ENCODE assay signal across 30 cellular contexts in the genomic region with DNA sequence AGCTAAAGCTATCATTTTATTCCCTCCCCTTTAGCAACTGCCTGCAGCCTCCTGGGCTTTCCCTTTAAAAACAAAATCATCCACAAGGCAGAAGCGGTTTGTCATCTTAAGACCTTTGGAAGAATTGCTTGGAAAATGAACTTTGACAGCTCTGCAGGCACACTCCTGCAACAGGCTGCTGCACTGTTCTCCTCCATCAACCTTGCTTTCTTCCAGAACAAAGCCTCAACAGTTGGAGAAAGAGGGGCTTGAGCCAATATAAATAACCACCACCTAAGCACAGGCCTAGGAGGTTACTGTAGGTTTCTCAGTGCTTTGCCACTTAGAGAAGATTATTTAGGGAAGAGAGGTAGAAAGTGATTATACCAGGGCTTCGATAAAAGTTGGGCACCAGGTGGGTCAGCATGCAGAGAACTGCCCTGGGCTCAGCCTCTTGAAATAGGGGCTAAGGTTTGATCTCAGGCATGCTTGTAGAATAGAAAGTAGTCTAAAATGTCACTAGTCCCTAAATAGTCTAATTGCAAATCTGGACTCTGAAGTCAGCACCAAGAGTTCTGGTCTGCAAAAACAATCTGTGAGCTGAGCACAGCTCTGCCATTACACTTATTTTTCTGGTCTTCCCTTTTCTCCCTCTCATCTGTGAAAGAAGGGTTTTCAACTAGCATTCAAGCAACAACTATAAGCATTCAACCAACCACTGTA.
DNase-seq lines count a peak whose midpoint lies in the region; ATAC-seq and TF ChIP-seq lines count a peak whose summit lies in the region.
"Had no signal": no experiment of that assay in that cellular context is flagged by ENCODE, and none has a peak within 500 bp of the region (broad histone marks: within the 10 kb centered on the region; RNA-seq: fewer than 3 reads in every experiment).

No MANE protein-coding gene starts in this region.

- no peaks in the 10 kb centered on the region for H3K36me3 Mint-ChIP-seq in brain
- no peaks in the 10 kb centered on the region for H3K36me3 Mint-ChIP-seq in activated CD8-positive, alpha-beta memory T cell treated with anti-CD3 and anti-CD28 coated beads, Interleukin-2, amount 10 ng/mL, durations not matched to agents 7 days and 5 days
- H3K36me3 Mint-ChIP-seq in glutamatergic neuron (ENCODE audit: unreplicated experiment), result no peaks in the 10 kb centered on the region
- H3K36me3 Mint-ChIP-seq: CD8-positive, alpha-beta memory T cell had no signal

- H3K4me1 ChIP-seq in BLaER1 treated with 17β-estradiol and CSF1 and Interleukin-3, amounts not matched to agents 10 nM and 100 nM, result peaks cover 37 to 93% (median 85%) of the 10 kb centered on the region in 10 experiments
- no peaks in the 10 kb centered on the region for H3K4me1 ChIP-seq in MM.1S (ENCODE audit: low read length)
- H3K4me1 ChIP-seq: colonic mucosa had no signal

- no peak overlapping the region for H3K4me3 ChIP-seq in BLaER1 treated with 17β-estradiol and CSF1 and Interleukin-3, amounts not matched to agents 10 nM and 100 nM
- H3K4me3 ChIP-seq in MM.1S (ENCODE audit: low read length), result no peak overlapping the region
- H3K4me3 ChIP-seq in neural cell (ENCODE audit: low read length), result no peak overlapping the region
- H3K4me3 ChIP-seq: colonic mucosa, SK-N-MC, smooth muscle cell had no signal

- no peaks in the 10 kb centered on the region for H3K79me2 ChIP-seq in MM.1S (ENCODE audit: low read length)
- no peaks in the 10 kb centered on the region for H3K79me2 ChIP-seq in neural cell (replicated peaks; ENCODE audit: insufficient read depth, low read length)

- H3F3A ChIP-seq in MM.1S (ENCODE audit: insufficient read depth, low read length) (no peaks in the 10 kb centered on the region), neural cell (ENCODE audit: insufficient read depth, low read length, poor library complexity, severe bottlenecking) (no peaks in the 10 kb centered on the region)

- H3K9me3 ChIP-seq in BLaER1 treated with 17β-estradiol and CSF1 and Interleukin-3, amounts not matched to agents 10 nM and 100 nM (replicated peaks in 1 of 11), result peaks cover 0 to 22% (median 9%) of the 10 kb centered on the region in 11 experiments; a peak in 10 of 22 replicates
- H3K9me3 ChIP-seq in MM.1S (replicated peaks; ENCODE audit: insufficient read depth, low read length) (no peaks in the 10 kb centered on the region), neural cell (ENCODE audit: low read length) (no peaks in the 10 kb centered on the region)
- H3K9me3 ChIP-seq: colonic mucosa had no signal

- no peaks in the 10 kb centered on the region for H4K20me1 ChIP-seq in BLaER1 treated with 17β-estradiol and CSF1 and Interleukin-3, amounts not matched to agents 10 nM and 100 nM
- no peaks in the 10 kb centered on the region for H4K20me1 ChIP-seq in MM.1S (ENCODE audit: insufficient read depth, low read length)
- no peaks in the 10 kb centered on the region for H4K20me1 ChIP-seq in neural cell (ENCODE audit: insufficient read depth)

- no peak for TF ChIP-seq EP300 in neural cell (conservative IDR thresholded peaks at IDR 0.05; ENCODE audit: poor library complexity, severe bottlenecking)

- CTCF ChIA-PET in activated CD8-positive, alpha-beta memory T cell treated with anti-CD3 and anti-CD28 coated beads, Interleukin-2, amount 10 ng/mL, durations not matched to agents 7 days and 5 days (lab: Charles Lee), result no interaction called here

- H2AFZ ChIP-seq in MM.1S (ENCODE audit: low read length) (0 out of 2 replicates have a peak overlapping the region, but pooled peaks have one; percentile 10), neural cell (ENCODE audit: low read depth, low read length) (no peak overlapping the region)

- H3K36me3 ChIP-seq in BLaER1 treated with 17β-estradiol and CSF1 and Interleukin-3, amounts not matched to agents 10 nM and 100 nM, result no peaks in the 10 kb centered on the region
- H3K36me3 ChIP-seq in MM.1S (replicated peaks; ENCODE audit: insufficient read depth, low read length), result no peaks in the 10 kb centered on the region
- H3K36me3 ChIP-seq in neural cell (ENCODE audit: insufficient read depth, low read length), result no peaks in the 10 kb centered on the region
- H3K36me3 ChIP-seq: colonic mucosa had no signal

- H3K4me1 Mint-ChIP-seq in brain, result peaks cover 62% of the 10 kb centered on the region
- H3K4me1 Mint-ChIP-seq in activated CD8-positive, alpha-beta memory T cell treated with anti-CD3 and anti-CD28 coated beads, Interleukin-2, amount 10 ng/mL, durations not matched to agents 7 days and 5 days, result peaks cover 2% of the 10 kb centered on the region
- H3K4me1 Mint-ChIP-seq in glutamatergic neuron (ENCODE audit: low read depth, unreplicated experiment), result peaks cover 15% of the 10 kb centered on the region
- H3K4me1 Mint-ChIP-seq: activated CD4-positive, alpha-beta T cell treated with anti-CD3 and anti-CD28 coated beads, Interleukin-2, amount 10 ng/mL, durations not matched to agents 24 days and 14 days had no signal

- H3K4me3 Mint-ChIP-seq in brain (no peak overlapping the region), glutamatergic neuron (ENCODE audit: unreplicated experiment) (no peak overlapping the region)
- H3K4me3 Mint-ChIP-seq in activated CD8-positive, alpha-beta memory T cell treated with anti-CD3 and anti-CD28 coated beads, Interleukin-2, amount 10 ng/mL, durations not matched to agents 7 days and 5 days, result no peak overlapping the region
- H3K4me3 Mint-ChIP-seq: activated CD4-positive, alpha-beta T cell treated with anti-CD3 and anti-CD28 coated beads, Interleukin-2, amount 10 ng/mL, durations not matched to agents 24 days and 14 days; effector memory CD8-positive, alpha-beta T cell had no signal

- H3K9me2 ChIP-seq in MM.1S (replicated peaks; ENCODE audit: insufficient read depth, low read length) (no peaks in the 10 kb centered on the region), neural cell (ENCODE audit: insufficient read depth, low read length) (no peaks in the 10 kb centered on the region)

- no peak for DNase-seq in MM.1S
- DNase-seq in activated CD8-positive, alpha-beta memory T cell treated with anti-CD3 and anti-CD28 coated beads, Interleukin-2, amount 10 ng/mL, durations not matched to agents 7 days and 5 days, result no peak
- DNase-seq in cortex of kidney (lab: John Stamatoyannopoulos, UW), result no peak
- DNase-seq in substantia nigra (lab: John Stamatoyannopoulos, UW), result no peak
- no peak for DNase-seq in glutamatergic neuron
- DNase-seq: activated CD4-positive, alpha-beta T cell treated with anti-CD3 and anti-CD28 coated beads, Interleukin-2, amount 10 ng/mL, durations not matched to agents 24 days and 14 days; activated naive CD4-positive, alpha-beta T cell; activated T-cell treated with anti-CD3 and anti-CD28 coated beads, Interleukin-2, amount 50 U/mL, for 72 hours; CD8-positive, alpha-beta memory T cell; colonic mucosa; DMS153; effector memory CD8-positive, alpha-beta T cell; IMR-90; left colon; mesendoderm; NCI-H1048; NCI-H1694 treated with DMSO at 0.1 percent for 48 hours; NCI-H2171; NCI-H524 treated with DMSO at 0.1 percent for 48 hours; stimulated activated CD4-positive, alpha-beta T cell treated with anti-CD3 and anti-CD28 coated beads, Interleukin-1b, Interleukin-23, amount 100 ng/mL, for 48 hours; stimulated activated CD8-positive, alpha-beta memory T cell treated with anti-CD3 and anti-CD28 coated beads, Interleukin-4, amount 100 ng/mL, for 48 hours; trophoblast cell had no signal

- H3K9me3 Mint-ChIP-seq in brain, result peaks cover 0 to 8% (median 0%) of the 10 kb centered on the region in 5 experiments
- no peaks in the 10 kb centered on the region for H3K9me3 Mint-ChIP-seq in activated CD8-positive, alpha-beta memory T cell treated with anti-CD3 and anti-CD28 coated beads, Interleukin-2, amount 10 ng/mL, durations not matched to agents 7 days and 5 days (ENCODE audit: low read depth)
- H3K9me3 Mint-ChIP-seq in glutamatergic neuron (ENCODE audit: unreplicated experiment), result peaks cover 3% of the 10 kb centered on the region
- H3K9me3 Mint-ChIP-seq: activated CD4-positive, alpha-beta T cell treated with anti-CD3 and anti-CD28 coated beads, Interleukin-2, amount 10 ng/mL, durations not matched to agents 24 days and 14 days; activated T-cell treated with anti-CD3 and anti-CD28 coated beads, Interleukin-2, amount 50 U/mL, for 72 hours; CD8-positive, alpha-beta memory T cell; effector memory CD8-positive, alpha-beta T cell had no signal

- H3K4me2 ChIP-seq in BLaER1 treated with 17β-estradiol and CSF1 and Interleukin-3, amounts not matched to agents 10 nM and 100 nM, result peak overlapping the region; percentile 55 to 86 (median 73)
- H3K4me2 ChIP-seq in MM.1S (ENCODE audit: low read depth, low read length) (no peak overlapping the region; the same call in 1 of the 2 replicates), neural cell (ENCODE audit: low read length) (peak overlapping the region; percentile 8)
- H3K4me2 ChIP-seq: smooth muscle cell had no signal

- H3K27ac ChIP-seq in BLaER1 treated with 17β-estradiol and CSF1 and Interleukin-3, amounts not matched to agents 10 nM and 100 nM, result peak overlapping the region in 9 of 11 experiments; percentile 5 to 84 (median 60); a peak in 16 of 22 replicates
- H3K27ac ChIP-seq in MM.1S (ENCODE audit: low read length), result no peak overlapping the region
- H3K27ac ChIP-seq in neural cell (ENCODE audit: low read length), result no peak overlapping the region
- no peak overlapping the region for H3K27ac ChIP-seq in substantia nigra (ENCODE audit: low read depth, low read length, poor library complexity, severe bottlenecking)
- H3K27ac ChIP-seq: colonic mucosa, RWPE1, SK-N-MC, VCaP had no signal

- H3K27me3 Mint-ChIP-seq in brain (peaks cover 3% of the 10 kb centered on the region), glutamatergic neuron (ENCODE audit: unreplicated experiment) (peaks cover 4% of the 10 kb centered on the region)
- peaks cover 16% of the 10 kb centered on the region for H3K27me3 Mint-ChIP-seq in activated CD8-positive, alpha-beta memory T cell treated with anti-CD3 and anti-CD28 coated beads, Interleukin-2, amount 10 ng/mL, durations not matched to agents 7 days and 5 days

- TF ChIP-seq CTCF in MM.1S (IDR thresholded peaks at IDR 0.05; ENCODE audit: low read length) (no peak), brain (conservative IDR thresholded peaks at IDR 0.05) (no peak), neural cell (IDR thresholded peaks at IDR 0.05; ENCODE audit: poor library complexity, severe bottlenecking) (no peak), glutamatergic neuron (IDR thresholded peaks at IDR 0.05; ENCODE audit: partially characterized antibody, unreplicated experiment) (no peak)

- peak overlapping the region in 4 of 5 experiments; percentile 72 to 98 (median 82) for H3K27ac Mint-ChIP-seq in brain
- no peak overlapping the region for H3K27ac Mint-ChIP-seq in activated CD8-positive, alpha-beta memory T cell treated with anti-CD3 and anti-CD28 coated beads, Interleukin-2, amount 10 ng/mL, durations not matched to agents 7 days and 5 days
- no peak overlapping the region for H3K27ac Mint-ChIP-seq in glutamatergic neuron (ENCODE audit: unreplicated experiment)
- H3K27ac Mint-ChIP-seq: activated CD4-positive, alpha-beta T cell treated with anti-CD3 and anti-CD28 coated beads, Interleukin-2, amount 10 ng/mL, durations not matched to agents 24 days and 14 days; activated T-cell treated with anti-CD3 and anti-CD28 coated beads, Interleukin-2, amount 50 U/mL, for 72 hours; CD8-positive, alpha-beta memory T cell; effector memory CD8-positive, alpha-beta T cell had no signal

- no peak for TF ChIP-seq RAD21 in neural cell (conservative IDR thresholded peaks at IDR 0.05)

- H3K27me3 ChIP-seq in BLaER1 treated with 17β-estradiol and CSF1 and Interleukin-3, amounts not matched to agents 10 nM and 100 nM, result no peaks in the 10 kb centered on the region
- no peaks in the 10 kb centered on the region for H3K27me3 ChIP-seq in MM.1S (replicated peaks; ENCODE audit: insufficient read depth, low read length)
- no peaks in the 10 kb centered on the region for H3K27me3 ChIP-seq in neural cell (ENCODE audit: insufficient read depth, low read depth, low read length)
- H3K27me3 ChIP-seq: colonic mucosa had no signal

- ATAC-seq in activated CD8-positive, alpha-beta memory T cell treated with anti-CD3 and anti-CD28 coated beads, Interleukin-2, amount 10 ng/mL, durations not matched to agents 7 days and 5 days, result no peak
- ATAC-seq: activated T-cell treated with anti-CD3 and anti-CD28 coated beads, Interleukin-2, amount 50 U/mL, for 72 hours; effector memory CD8-positive, alpha-beta T cell; esophagus mucosa; left colon had no signal

- H3K9ac ChIP-seq in BLaER1 treated with 17β-estradiol and CSF1 and Interleukin-3, amounts not matched to agents 10 nM and 100 nM, result peak overlapping the region in 9 of 11 experiments; percentile 7 to 43 (median 29); a peak in 12 of 22 replicates
- H3K9ac ChIP-seq in MM.1S (ENCODE audit: low read length), result no peak overlapping the region
- no peak overlapping the region for H3K9ac ChIP-seq in neural cell (ENCODE audit: low read length)

Comparison
In these comparisons a context has a peak if more than half of its experiments do, and no peak if none do; other contexts are left out.
1. H3K27ac ChIP-seq: peak in BLaER1 treated with 17β-estradiol and CSF1 and Interleukin-3, amounts not matched to agents 10 nM and 100 nM (9 of 11); none in MM.1S (single experiment), neural cell (single experiment) and substantia nigra (single experiment).
2. H3K9ac ChIP-seq: peak in BLaER1 treated with 17β-estradiol and CSF1 and Interleukin-3, amounts not matched to agents 10 nM and 100 nM (9 of 11); none in MM.1S (single experiment) and neural cell (single experiment).
3. H3K27ac Mint-ChIP-seq: peak in brain (4 of 5); none in activated CD8-positive, alpha-beta memory T cell treated with anti-CD3 and anti-CD28 coated beads, Interleukin-2, amount 10 ng/mL, durations not matched to agents 7 days and 5 days (single experiment) and glutamatergic neuron (single experiment).